Comparison of ENCODE assay signal across 11 cellular contexts in genomic region chr6:111683749-111684267, GRCh38.
A peak's percentile ranks its signal among the peaks of the same experiment; 100 is the strongest.
DNase-seq lines count a peak whose midpoint lies in the region; ATAC-seq and TF ChIP-seq lines count a peak whose summit lies in the region.
"Had no signal": no experiment of that assay in that cellular context is flagged by ENCODE, and none has a peak within 500 bp of the region (broad histone marks: within the 10 kb centered on the region; RNA-seq: fewer than 3 reads in every experiment).

No MANE protein-coding gene starts in this region.

- H3K4me3 ChIP-seq in GM23248, result no peak overlapping the region
- no peak overlapping the region for H3K4me3 ChIP-seq in right cardiac atrium (ENCODE audit: low read length)
- no peak overlapping the region for H3K4me3 ChIP-seq in OCI-LY7 (ENCODE audit: low read depth, low read length, poor library complexity, severe bottlenecking)
- no peak overlapping the region for H3K4me3 ChIP-seq in PC-9

- peak overlapping the region; percentile 52 for H3K9ac ChIP-seq in GM23248

- H3K27ac ChIP-seq in GM23248 (peak overlapping the region; percentile 80), right cardiac atrium (ENCODE audit: low read length) (peak overlapping the region; percentile 96), OCI-LY7 (ENCODE audit: low read depth, low read length, poor library complexity, severe bottlenecking) (no peak overlapping the region), PC-9 (no peak overlapping the region)

- peaks cover 40% of the 10 kb centered on the region for H3K36me3 ChIP-seq in GM23248 (ENCODE audit: low read depth)
- peaks cover 5% of the 10 kb centered on the region; the same call in 1 of the 2 replicates for H3K36me3 ChIP-seq in OCI-LY7 (ENCODE audit: insufficient read depth, low read length)
- H3K36me3 ChIP-seq in PC-9 (ENCODE audit: low read depth), result no peaks in the 10 kb centered on the region

- H3K4me1 ChIP-seq in GM23248 (ENCODE audit: insufficient read depth), result peaks cover 27% of the 10 kb centered on the region
- H3K4me1 ChIP-seq in right cardiac atrium (ENCODE audit: control insufficient read depth, insufficient read depth, low read length), result peaks cover 27% of the 10 kb centered on the region
- peaks cover 4% of the 10 kb centered on the region for H3K4me1 ChIP-seq in OCI-LY7 (ENCODE audit: insufficient read depth, low read length, poor library complexity, severe bottlenecking)
- H3K4me1 ChIP-seq in PC-9 (replicated peaks; ENCODE audit: insufficient read depth), result no peaks in the 10 kb centered on the region

- CTCF ChIA-PET in OCI-LY7 (lab: Charles Lee; ENCODE audit: unreplicated experiment) (no interaction called here), PC-9 (lab: Charles Lee) (no interaction called here)

- H3K9me3 ChIP-seq in GM23248 (ENCODE audit: low read depth) (no peaks in the 10 kb centered on the region), right cardiac atrium (ENCODE audit: control insufficient read depth, low read length) (no peaks in the 10 kb centered on the region), OCI-LY7 (ENCODE audit: low read length) (no peaks in the 10 kb centered on the region), PC-9 (ENCODE audit: insufficient read depth, low read depth) (no peaks in the 10 kb centered on the region)

- peak overlapping the region; percentile 30 for H3K4me2 ChIP-seq in GM23248 (ENCODE audit: unreplicated experiment)
- H3K4me2 ChIP-seq in OCI-LY7 (ENCODE audit: low read length), result no peak overlapping the region
- no peak overlapping the region for H3K4me2 ChIP-seq in PC-9

- intact Hi-C loops in right cardiac atrium (cut with DNase I) (no loop called here), OCI-LY7 (cut with micrococcal nuclease; ENCODE audit: unreplicated experiment) (no loop called here), PC-9 (cut with micrococcal nuclease; ENCODE audit: unreplicated experiment) (no loop called here)

- BruUV-seq in OCI-LY7 (replicated peaks; lab: Mats Ljungman, UMichigan), result no TSS peak
- no TSS peak for BruUV-seq in PC-9 (replicated peaks; lab: Mats Ljungman, UMichigan)

- POLR2A ChIA-PET in OCI-LY7 (lab: Charles Lee) (interaction anchor here (0.6 to 0.7 kb wide), 2 partner anchors 143 to 222 kb away, joined by 3 read pairs; no protein-coding TSS in a partner anchor), PC-9 (lab: Charles Lee; ENCODE audit: unreplicated experiment) (no interaction called here)

- peak; percentile 91 for DNase-seq in GM23248
- DNase-seq in astrocyte of the hippocampus (ENCODE audit: low read depth, low spot score), result peak; percentile 84
- DNase-seq in right cardiac atrium, result peak in 2 of 3 donors; percentile 61 to 72
- peak; percentile 9 for DNase-seq in stimulated activated CD8-positive, alpha-beta memory T cell treated with anti-CD3 and anti-CD28 coated beads, Interleukin-4, amount 100 ng/mL, for 48 hours
- no peak for DNase-seq in DMS114 treated with DMSO at 0.1 percent for 48 hours (lab: John Stamatoyannopoulos, UW; ENCODE audit: unreplicated experiment)
- no peak for DNase-seq in OCI-LY7 (ENCODE audit: low spot score)
- DNase-seq in PC-9, result no peak
- no peak for DNase-seq in SHP77 treated with DMSO at 0.1 percent for 48 hours (lab: John Stamatoyannopoulos, UW)
- DNase-seq: MM.1S, T1000 had no signal

- in situ Hi-C loops in GM23248 (cut with MboI), result no loop called here

- 18 to 41% methylated on average over 5 of the region's 5 CpGs for WGBS in GM23248 (ENCODE audit: low coverage in 1 of 2, low lambda C conversion rate in 2 of 2, missing lambda C conversion rate in 2 of 2), 2 experiments
- WGBS in right cardiac atrium, result 46% methylated on average over 5 of the region's 5 CpGs

- TF ChIP-seq CTCF in OCI-LY7 (conservative IDR thresholded peaks at IDR 0.05; ENCODE audit: low read length) (no peak), PC-9 (conservative IDR thresholded peaks at IDR 0.05) (no peak)

- H3K27me3 ChIP-seq in GM23248 (replicated peaks; ENCODE audit: insufficient read depth), result no peaks in the 10 kb centered on the region
- H3K27me3 ChIP-seq in right cardiac atrium (ENCODE audit: control insufficient read depth, insufficient read depth), result no peaks in the 10 kb centered on the region
- no peaks in the 10 kb centered on the region for H3K27me3 ChIP-seq in PC-9 (ENCODE audit: insufficient read depth, low read depth)

- H3K79me2 ChIP-seq in GM23248 (ENCODE audit: insufficient read depth) (0 out of 2 replicates have a peak, but pooled peaks cover 9% of the 10 kb centered on the region), OCI-LY7 (ENCODE audit: insufficient read depth, low read depth, low read length) (no peaks in the 10 kb centered on the region), PC-9 (ENCODE audit: low read depth) (no peaks in the 10 kb centered on the region)

- H2AFZ ChIP-seq in GM23248 (no peak overlapping the region), OCI-LY7 (ENCODE audit: low read length) (no peak overlapping the region), PC-9 (no peak overlapping the region)

- H4K20me1 ChIP-seq in GM23248 (ENCODE audit: insufficient read depth), result no peaks in the 10 kb centered on the region
- no peaks in the 10 kb centered on the region for H4K20me1 ChIP-seq in OCI-LY7 (ENCODE audit: insufficient read depth, low read length)
- 0 out of 2 replicates have a peak, but pooled peaks cover 3% of the 10 kb centered on the region for H4K20me1 ChIP-seq in PC-9 (ENCODE audit: insufficient read depth)

- no peaks in the 10 kb centered on the region for H3K9me2 ChIP-seq in GM23248 (ENCODE audit: insufficient read depth)
- H3K9me2 ChIP-seq in OCI-LY7 (ENCODE audit: insufficient read depth, low read length), result no peaks in the 10 kb centered on the region
- H3K9me2 ChIP-seq in PC-9 (ENCODE audit: insufficient read depth), result no peaks in the 10 kb centered on the region

- H3F3A ChIP-seq in GM23248 (ENCODE audit: insufficient read depth), result peaks cover 20% of the 10 kb centered on the region
- no peaks in the 10 kb centered on the region for H3F3A ChIP-seq in PC-9 (ENCODE audit: insufficient read depth, low read depth)

- peak; percentile 75 to 81 for ATAC-seq in right cardiac atrium
- ATAC-seq: HCT116 had no signal

Comparison
In these comparisons a context has a peak if more than half of its experiments do, and no peak if none do; other contexts are left out.
1. DNase-seq: peak in GM23248 (single experiment), astrocyte of the hippocampus (single experiment), right cardiac atrium (2 of 3) and stimulated activated CD8-positive, alpha-beta memory T cell treated with anti-CD3 and anti-CD28 coated beads, Interleukin-4, amount 100 ng/mL, for 48 hours (single experiment); none in DMS114 treated with DMSO at 0.1 percent for 48 hours (single experiment), OCI-LY7 (single experiment), PC-9 (0 of 2) and SHP77 treated with DMSO at 0.1 percent for 48 hours (single experiment).
2. H3K27ac ChIP-seq: peak in GM23248 (single experiment) and right cardiac atrium (single experiment); none in OCI-LY7 (single experiment) and PC-9 (single experiment).